2 cellular contexts compared by ENCODE assay signal in genomic region chr19:54203151-54203611, GRCh38.
TF ChIP-seq lines count a peak whose summit lies in the region.

No MANE protein-coding gene starts in this region.

TF ChIP-seq in IMR-90, 13 proteins besides CTCF, POLR2A, EP300 and RAD21 (continued from another document):
- TF ChIP-seq MAFK (IDR thresholded peaks at IDR 0.05; ENCODE audit: low read depth, low read length): no peak
- TF ChIP-seq, protein P1, sequence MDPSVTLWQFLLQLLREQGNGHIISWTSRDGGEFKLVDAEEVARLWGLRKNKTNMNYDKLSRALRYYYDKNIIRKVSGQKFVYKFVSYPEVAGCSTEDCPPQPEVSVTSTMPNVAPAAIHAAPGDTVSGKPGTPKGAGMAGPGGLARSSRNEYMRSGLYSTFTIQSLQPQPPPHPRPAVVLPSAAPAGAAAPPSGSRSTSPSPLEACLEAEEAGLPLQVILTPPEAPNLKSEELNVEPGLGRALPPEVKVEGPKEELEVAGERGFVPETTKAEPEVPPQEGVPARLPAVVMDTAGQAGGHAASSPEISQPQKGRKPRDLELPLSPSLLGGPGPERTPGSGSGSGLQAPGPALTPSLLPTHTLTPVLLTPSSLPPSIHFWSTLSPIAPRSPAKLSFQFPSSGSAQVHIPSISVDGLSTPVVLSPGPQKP (IDR thresholded peaks at IDR 0.05; ENCODE audit: borderline replicate concordance, low read depth, low read length): no peak
- TF ChIP-seq BHLHE40 (IDR thresholded peaks at IDR 0.05; ENCODE audit: low read depth, low read length): no peak
- no peak for TF ChIP-seq USF2 (IDR thresholded peaks at IDR 0.05; ENCODE audit: low read depth, low read length)
- no peak for TF ChIP-seq FOS (IDR thresholded peaks at IDR 0.05; ENCODE audit: low read depth, low read length)
- TF ChIP-seq SMC3 (IDR thresholded peaks at IDR 0.05; ENCODE audit: low read depth, low read length): no peak
TF ChIP-seq in IMR-90: peak in this region for 0.

TF ChIP-seq in HEK293T, 16 proteins besides CTCF, POLR2A, EP300 and RAD21 (continued from another document):
- TF ChIP-seq, protein P2, sequence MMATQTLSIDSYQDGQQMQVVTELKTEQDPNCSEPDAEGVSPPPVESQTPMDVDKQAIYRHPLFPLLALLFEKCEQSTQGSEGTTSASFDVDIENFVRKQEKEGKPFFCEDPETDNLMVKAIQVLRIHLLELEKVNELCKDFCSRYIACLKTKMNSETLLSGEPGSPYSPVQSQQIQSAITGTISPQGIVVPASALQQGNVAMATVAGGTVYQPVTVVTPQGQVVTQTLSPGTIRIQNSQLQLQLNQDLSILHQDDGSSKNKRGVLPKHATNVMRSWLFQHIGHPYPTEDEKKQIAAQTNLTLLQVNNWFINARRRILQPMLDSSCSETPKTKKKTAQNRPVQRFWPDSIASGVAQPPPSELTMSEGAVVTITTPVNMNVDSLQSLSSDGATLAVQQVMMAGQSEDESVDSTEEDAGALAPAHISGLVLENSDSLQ (IDR thresholded peaks at IDR 0.05): no peak
- no peak for TF ChIP-seq NFRKB (IDR thresholded peaks at IDR 0.05)
- no peak for TF ChIP-seq HDGF (IDR thresholded peaks at IDR 0.05; ENCODE audit: borderline replicate concordance)
